1 cellular context compared by ENCODE assay signal in the genomic region with DNA sequence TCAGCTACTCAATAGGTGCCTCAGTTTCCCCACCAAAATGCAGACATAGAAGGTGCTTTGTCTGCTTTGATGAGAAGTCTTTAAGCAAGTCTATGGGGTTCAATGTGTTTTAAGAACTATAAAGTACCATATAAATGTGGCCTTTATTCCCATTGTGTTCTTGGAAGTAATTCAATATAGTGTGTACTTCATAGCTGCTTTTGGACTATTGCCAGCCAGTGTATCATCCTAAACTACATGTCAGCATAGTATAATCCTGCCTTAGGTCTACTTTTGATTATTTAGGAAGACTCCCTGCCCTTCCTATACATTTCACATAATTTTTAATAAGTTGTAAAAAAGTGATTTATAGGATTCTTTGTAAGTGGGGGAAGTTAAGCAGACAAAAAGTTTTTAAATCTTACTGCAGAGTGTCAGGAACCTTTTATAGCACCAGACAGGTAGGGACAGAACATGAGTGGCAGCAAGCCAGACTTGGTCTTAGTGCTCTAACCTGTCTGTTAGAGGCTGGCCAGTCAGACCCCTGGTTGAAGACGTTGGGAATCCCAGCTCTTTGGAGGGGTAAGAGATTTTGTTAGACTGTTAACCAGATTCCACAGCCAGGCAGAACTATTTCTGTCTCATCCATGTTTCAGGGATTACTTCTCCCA.
TF ChIP-seq lines count a peak whose summit lies in the region.

No MANE protein-coding gene starts in this region.

TF ChIP-seq in K562, 482 proteins besides CTCF, POLR2A, EP300 and RAD21 (continued from another document):
- TF ChIP-seq, protein P1, sequence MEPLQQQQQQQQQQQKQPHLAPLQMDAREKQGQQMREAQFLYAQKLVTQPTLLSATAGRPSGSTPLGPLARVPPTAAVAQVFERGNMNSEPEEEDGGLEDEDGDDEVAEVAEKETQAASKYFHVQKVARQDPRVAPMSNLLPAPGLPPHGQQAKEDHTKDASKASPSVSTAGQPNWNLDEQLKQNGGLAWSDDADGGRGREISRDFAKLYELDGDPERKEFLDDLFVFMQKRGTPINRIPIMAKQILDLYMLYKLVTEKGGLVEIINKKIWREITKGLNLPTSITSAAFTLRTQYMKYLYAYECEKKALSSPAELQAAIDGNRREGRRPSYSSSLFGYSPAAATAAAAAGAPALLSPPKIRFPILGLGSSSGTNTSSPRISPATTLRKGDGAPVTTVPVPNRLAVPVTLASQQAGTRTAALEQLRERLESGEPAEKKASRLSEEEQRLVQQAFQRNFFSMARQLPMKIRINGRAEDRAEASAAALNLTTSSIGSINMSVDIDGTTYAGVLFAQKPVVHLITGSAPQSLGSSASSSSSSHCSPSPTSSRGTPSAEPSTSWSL (CRISPR knock-in tag; IDR thresholded peaks at IDR 0.05; ENCODE audit: borderline replicate concordance): no peak
TF ChIP-seq in K562: peak in this region for 1.
